Comparison of ENCODE assay signal across 9 cellular contexts in the genomic region with DNA sequence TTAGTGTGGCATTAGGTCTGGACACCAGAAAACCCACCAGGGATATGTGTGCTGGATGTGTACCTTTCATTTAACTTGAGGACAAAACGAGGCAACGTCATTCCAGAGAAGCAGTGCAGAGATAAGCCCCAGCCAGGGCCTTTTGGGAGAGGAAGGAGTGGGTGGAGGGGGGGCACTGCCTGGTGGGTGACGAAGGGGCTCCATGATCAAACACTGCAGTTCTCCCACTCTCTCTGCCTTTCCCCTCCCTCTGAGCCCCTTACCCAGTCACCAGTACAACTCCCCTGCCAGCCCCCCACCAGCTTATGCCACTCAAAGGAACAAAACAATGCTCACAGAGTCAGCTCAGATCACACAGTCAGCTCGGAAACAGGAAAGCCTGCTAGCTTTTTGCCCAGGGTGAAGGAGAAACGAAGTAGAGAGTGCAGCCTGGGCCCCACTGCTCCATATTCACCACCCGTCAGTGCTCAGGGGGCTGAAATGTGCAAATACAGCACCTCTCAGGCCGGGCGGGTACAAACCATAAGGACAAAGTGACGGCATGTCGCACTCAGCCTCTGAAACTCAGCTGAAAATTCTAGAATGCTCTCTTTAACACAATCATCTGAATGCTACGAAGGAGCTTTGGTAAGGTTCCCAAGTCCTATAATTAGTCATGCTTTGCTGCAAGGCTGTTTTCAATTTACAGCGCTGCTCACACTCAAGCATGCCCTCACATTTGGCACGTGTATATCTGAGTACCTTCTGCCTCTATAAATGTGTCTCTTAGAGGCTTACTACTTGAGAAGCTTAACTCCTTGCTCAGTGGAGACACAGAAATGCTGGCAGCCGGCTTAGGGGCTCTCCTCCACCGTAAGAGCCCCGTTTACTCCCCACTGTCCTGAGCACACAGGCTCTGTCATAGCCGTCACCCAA.
DNase-seq lines count a peak whose midpoint lies in the region; ATAC-seq and TF ChIP-seq lines count a peak whose summit lies in the region.
"Had no signal": no experiment of that assay in that cellular context is flagged by ENCODE, and none has a peak within 500 bp of the region (broad histone marks: within the 10 kb centered on the region; RNA-seq: fewer than 3 reads in every experiment).

No MANE protein-coding gene starts in this region.

- H3K4ac ChIP-seq in mesenchymal stem cell (ENCODE audit: low read depth in 1 of 2, low read length in 2 of 2): peak overlapping the region in 1 of 2 experiments; percentile 15

- no peaks in the 10 kb centered on the region for H3K79me1 ChIP-seq in mesenchymal stem cell (replicated peaks; ENCODE audit: low read length, poor library complexity, severe bottlenecking)

- peak overlapping the region; percentile 57 for H4K8ac ChIP-seq in mesenchymal stem cell (ENCODE audit: low read length)

- H3K14ac ChIP-seq in mesenchymal stem cell (ENCODE audit: low read length in 2 of 2): no peak overlapping the region

- no peaks in the 10 kb centered on the region for H3K27me3 Mint-ChIP-seq in activated naive CD4-positive, alpha-beta T cell treated with anti-CD3 and anti-CD28 coated beads for 36 hours (ENCODE audit: low read depth)
- no peaks in the 10 kb centered on the region for H3K27me3 Mint-ChIP-seq in type B pancreatic cell

- H3K4me3 ChIP-seq in astrocyte of the spinal cord (ENCODE audit: low read depth, low read length) (no peak overlapping the region), mesenchymal stem cell (ENCODE audit: insufficient read depth in 1 of 2, low read depth in 1 of 2, low read length in 2 of 2) (peak overlapping the region in 1 of 2 experiments; percentile 54)

- H3K4me3 Mint-ChIP-seq in activated naive CD4-positive, alpha-beta T cell treated with anti-CD3 and anti-CD28 coated beads for 36 hours: no peak overlapping the region
- H3K4me3 Mint-ChIP-seq in type B pancreatic cell: no peak overlapping the region
- H3K4me3 Mint-ChIP-seq: activated CD4-positive, alpha-beta memory T cell treated with anti-CD3 and anti-CD28 coated beads, Interleukin-2, amount 10 ng/mL, durations not matched to agents 7 days and 5 days had no signal

- H2BK12ac ChIP-seq in mesenchymal stem cell (ENCODE audit: low read length in 2 of 2): peak overlapping the region in 1 of 2 experiments; percentile 71

- H3K27me3 ChIP-seq in mesenchymal stem cell (ENCODE audit: control insufficient read depth in 1 of 2, insufficient read depth in 1 of 2, low read length in 2 of 2): peaks cover 10 to 40% of the 10 kb centered on the region in 2 experiments

- H2BK5ac ChIP-seq in mesenchymal stem cell (ENCODE audit: low read depth, low read length, poor library complexity, severe bottlenecking): no peak overlapping the region

- H4K91ac ChIP-seq in mesenchymal stem cell (ENCODE audit: low read length): no peak overlapping the region

- H3K36me3 Mint-ChIP-seq in activated naive CD4-positive, alpha-beta T cell treated with anti-CD3 and anti-CD28 coated beads for 36 hours (ENCODE audit: low read depth): no peaks in the 10 kb centered on the region
- H3K36me3 Mint-ChIP-seq in type B pancreatic cell: no peaks in the 10 kb centered on the region

- H2BK120ac ChIP-seq in mesenchymal stem cell (ENCODE audit: low read depth, low read length): no peak overlapping the region

- H3K9me3 Mint-ChIP-seq in activated naive CD4-positive, alpha-beta T cell treated with anti-CD3 and anti-CD28 coated beads for 36 hours: no peaks in the 10 kb centered on the region
- peaks cover 4% of the 10 kb centered on the region for H3K9me3 Mint-ChIP-seq in type B pancreatic cell
- H3K9me3 Mint-ChIP-seq: activated CD4-positive, alpha-beta memory T cell treated with anti-CD3 and anti-CD28 coated beads, Interleukin-2, amount 10 ng/mL, durations not matched to agents 7 days and 5 days had no signal

- no peak overlapping the region for H3K27ac Mint-ChIP-seq in activated naive CD4-positive, alpha-beta T cell treated with anti-CD3 and anti-CD28 coated beads for 36 hours
- peak overlapping the region; percentile 79 for H3K27ac Mint-ChIP-seq in type B pancreatic cell
- H3K27ac Mint-ChIP-seq: activated CD4-positive, alpha-beta memory T cell treated with anti-CD3 and anti-CD28 coated beads, Interleukin-2, amount 10 ng/mL, durations not matched to agents 7 days and 5 days had no signal

- WGBS in mesenchymal stem cell: 73% methylated on average over 16 of the region's 17 CpGs

- no peak for TF ChIP-seq CTCF in astrocyte of the spinal cord (IDR thresholded peaks at IDR 0.05; ENCODE audit: low read depth, low read length)
- TF ChIP-seq CTCF in type B pancreatic cell (conservative IDR thresholded peaks at IDR 0.05): no peak

- no peak overlapping the region for H2BK15ac ChIP-seq in mesenchymal stem cell (ENCODE audit: low read depth, poor library complexity, severe bottlenecking)

- DNase-seq in activated naive CD4-positive, alpha-beta T cell treated with anti-CD3 and anti-CD28 coated beads for 36 hours: peak; percentile 22
- no peak for DNase-seq in activated naive CD4-positive, alpha-beta T cell treated with Interleukin-2 at 50 U/mL for 16 hours
- DNase-seq in astrocyte of the spinal cord (ENCODE audit: low read depth, low spot score) (peak; percentile 54), mesenchymal stem cell (peak; percentile 56), type B pancreatic cell (ENCODE audit: extremely low spot score, unreplicated experiment) (no peak), NCI-H2171 (lab: John Stamatoyannopoulos, UW) (no peak), medulla oblongata (ENCODE audit: extremely low spot score) (no peak)
- DNase-seq: activated CD4-positive, alpha-beta memory T cell treated with anti-CD3 and anti-CD28 coated beads, Interleukin-2, amount 10 ng/mL, durations not matched to agents 7 days and 5 days had no signal

- intact Hi-C loops in activated naive CD4-positive, alpha-beta T cell treated with anti-CD3 and anti-CD28 coated beads for 36 hours (cut with micrococcal nuclease): no loop called here

- H3K4me1 Mint-ChIP-seq in activated naive CD4-positive, alpha-beta T cell treated with anti-CD3 and anti-CD28 coated beads for 36 hours (ENCODE audit: low read depth): peaks cover 30% of the 10 kb centered on the region
- H3K4me1 Mint-ChIP-seq in type B pancreatic cell (ENCODE audit: unreplicated experiment): peaks cover 51% of the 10 kb centered on the region

- no peak overlapping the region for H3K23ac ChIP-seq in mesenchymal stem cell (ENCODE audit: low read length in 2 of 2)

- no peak overlapping the region for H2AK5ac ChIP-seq in mesenchymal stem cell (ENCODE audit: low read length, severe bottlenecking)

- H3K27ac ChIP-seq in mesenchymal stem cell (ENCODE audit: low read length, poor library complexity, severe bottlenecking): no peak overlapping the region

- H3K18ac ChIP-seq in mesenchymal stem cell (ENCODE audit: low read depth in 1 of 2, low read length in 2 of 2): no peak overlapping the region

- H3K4me1 ChIP-seq in mesenchymal stem cell (ENCODE audit: control insufficient read depth, insufficient read depth, low read depth, low read length): no peaks in the 10 kb centered on the region

- CTCF ChIA-PET in activated naive CD4-positive, alpha-beta T cell treated with anti-CD3 and anti-CD28 coated beads for 36 hours (lab: Charles Lee): interaction anchor here (1.0 to 3.0 kb wide), 3 partner anchors 22 to 541 kb away, joined by 3 to 10 read pairs (median 3); no protein-coding TSS in a partner anchor

- ATAC-seq in HG03432 (IDR thresholded peaks at IDR 0.05; ENCODE audit: unreplicated experiment): no peak

- peak overlapping the region; percentile 80 for H3K9ac ChIP-seq in mesenchymal stem cell (ENCODE audit: low read length)

- in situ Hi-C loops in astrocyte of the spinal cord (cut with HindIII; ENCODE audit: low sequenced_read_pairs): no loop called here

- peaks cover 4% of the 10 kb centered on the region for H3K9me3 ChIP-seq in mesenchymal stem cell (ENCODE audit: control insufficient read depth, low read length)

- no peak overlapping the region for H2AFZ ChIP-seq in mesenchymal stem cell (ENCODE audit: low read depth, low read length)

- H3K36me3 ChIP-seq in mesenchymal stem cell (ENCODE audit: control insufficient read depth in 1 of 2, insufficient read depth in 2 of 2, low read depth in 1 of 2, low read length in 2 of 2): no peaks in the 10 kb centered on the region

- no peak overlapping the region for H3K4me2 ChIP-seq in mesenchymal stem cell (ENCODE audit: low read length, poor library complexity, severe bottlenecking)

Comparison
In these comparisons a context has a peak if more than half of its experiments do, and no peak if none do; other contexts are left out.
1. DNase-seq: peak in activated naive CD4-positive, alpha-beta T cell treated with anti-CD3 and anti-CD28 coated beads for 36 hours (single experiment), astrocyte of the spinal cord (single experiment) and mesenchymal stem cell (single experiment); none in activated naive CD4-positive, alpha-beta T cell treated with Interleukin-2 at 50 U/mL for 16 hours (single experiment), type B pancreatic cell (single experiment), NCI-H2171 (single experiment) and medulla oblongata (single experiment).